In the genomic region with DNA sequence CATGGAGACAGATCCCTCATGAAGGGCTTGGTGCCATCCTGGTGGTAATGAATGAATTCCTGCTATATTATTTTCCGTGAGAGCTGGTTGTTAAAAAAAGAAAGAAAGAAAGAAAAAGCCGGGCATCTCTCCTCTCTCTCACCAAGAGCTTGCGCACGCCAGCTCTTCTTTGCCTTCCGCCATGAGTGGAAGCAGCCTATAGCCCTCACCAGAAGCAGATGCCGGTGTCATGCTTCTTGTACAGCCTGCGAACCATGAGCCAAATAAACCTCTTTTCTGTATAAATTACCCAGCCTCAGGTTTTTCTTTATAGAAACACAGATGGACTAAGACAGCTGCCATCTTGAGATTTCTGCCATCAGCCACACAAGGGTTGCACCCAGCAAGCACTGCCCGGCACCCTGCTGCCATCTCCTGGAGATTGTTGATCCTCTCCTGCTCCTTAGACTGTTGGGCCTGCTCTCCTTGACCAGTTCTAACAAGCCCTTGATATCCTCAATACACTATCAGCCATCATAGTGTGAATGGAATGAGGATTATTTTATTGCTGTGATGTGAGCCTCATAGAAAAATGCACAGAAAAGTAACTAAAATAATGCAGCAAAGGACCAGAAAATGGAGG, we compare ENCODE assay signal across 10 cellular contexts. TPM values are rescaled to one million over a fixed set of nuclear protein-coding genes. Genes with fewer than 3 reads are reported as not detected.
DNase-seq lines count a peak whose midpoint lies in the region; ATAC-seq and TF ChIP-seq lines count a peak whose summit lies in the region.
"Had no signal": no experiment of that assay in that cellular context is flagged by ENCODE, and none has a peak within 500 bp of the region (broad histone marks: within the 10 kb centered on the region; RNA-seq: fewer than 3 reads in every experiment).

No MANE protein-coding gene starts in this region.

- ATAC-seq in left ventricle myocardium superior, result peak; percentile 63
- ATAC-seq in Right ventricle myocardium superior (ENCODE audit: poor library complexity), result no peak
- no peak for ATAC-seq in HG03135 (IDR thresholded peaks at IDR 0.05; ENCODE audit: unreplicated experiment)
- ATAC-seq: naive thymus-derived CD8-positive, alpha-beta T cell had no signal

- no peaks in the 10 kb centered on the region for H3K9me3 ChIP-seq in MG63
- no peaks in the 10 kb centered on the region for H3K9me3 ChIP-seq in stomach

- no peak overlapping the region for H3K27ac ChIP-seq in stomach

- intact Hi-C loops in left ventricle myocardium superior (cut with micrococcal nuclease) (no loop called here), Right ventricle myocardium superior (cut with DNase I) (no loop called here), stomach (cut with DNase I; ENCODE audit: low total_unique reads) (no loop called here)

- TF ChIP-seq EP300 in stomach (IDR thresholded peaks at IDR 0.05), result no peak

- H3K27me3 ChIP-seq in MG63 (no peaks in the 10 kb centered on the region), stomach (peaks cover 0 to 14% (median 3%) of the 10 kb centered on the region in 3 donors)

- WGBS in stomach, 5 donors, result 83 to 94% (median 92%) methylated on average over 8 of the region's 8 CpGs

- TF ChIP-seq POLR2A in stomach (IDR thresholded peaks at IDR 0.05), result no peak

- TF ChIP-seq CTCF in cardiac fibroblast (IDR thresholded peaks at IDR 0.05; ENCODE audit: low read depth, low read length), result peak; percentile 41
- no peak for TF ChIP-seq CTCF in stomach (IDR thresholded peaks at IDR 0.05)

- peaks cover 0 to 10% (median 3%) of the 10 kb centered on the region in 4 donors for H3K4me1 ChIP-seq in stomach

- no peak overlapping the region for H3K4me3 ChIP-seq in MG63
- no peak overlapping the region for H3K4me3 ChIP-seq in cardiac fibroblast (replicated peaks in 1 of 2; ENCODE audit: low read depth in 2 of 2, low read length in 2 of 2)
- no peak overlapping the region for H3K4me3 ChIP-seq in stomach

- DNase-seq in left ventricle myocardium superior, result no peak
- no peak for DNase-seq in Right ventricle myocardium superior
- peak; percentile 30 for DNase-seq in MG63
- peak; percentile 41 to 42 for DNase-seq in cardiac fibroblast (ENCODE audit: low read depth in 2 of 2)
- DNase-seq in stomach, result peak; percentile 41
- no peak for DNase-seq in hippocampal formation (lab: John Stamatoyannopoulos, UW)
- no peak for DNase-seq in NCI-H1436 (lab: John Stamatoyannopoulos, UW)
- DNase-seq: activated naive CD4-positive, alpha-beta T cell treated with Interleukin-2 at 50 U/mL for 16 hours; naive thymus-derived CD8-positive, alpha-beta T cell had no signal

- H3K36me3 ChIP-seq in MG63 (no peaks in the 10 kb centered on the region), stomach (no peaks in the 10 kb centered on the region)

RNA-seq across cellular contexts. Expression of gene AHSG, which starts 3.5 kb away (rescaled TPM):
- total RNA-seq in left ventricle myocardium superior, result not detected
- not detected for total RNA-seq in Right ventricle myocardium superior
- not detected in 2 replicates for total RNA-seq in MG63 (2014; rRNA removed; shearing (Covaris generic); ENCODE audit: low replicate concordance)
- total RNA-seq in stomach, result under 1 TPM in 1 of 5 donors, not detected in 4; 0.92 TPM
- not detected for polyA plus RNA-seq in stomach
- total RNA-seq: naive thymus-derived CD8-positive, alpha-beta T cell had no signal
- polyA plus RNA-seq: naive thymus-derived CD8-positive, alpha-beta T cell had no signal

RNA-seq across cellular contexts. Expression of gene FETUB, which starts 30.8 kb away (rescaled TPM):
- total RNA-seq in left ventricle myocardium superior, result not detected
- not detected for total RNA-seq in Right ventricle myocardium superior
- total RNA-seq in MG63 (2014; rRNA removed; shearing (Covaris generic); ENCODE audit: low replicate concordance), result not detected in 2 replicates
- total RNA-seq in stomach, result not detected
- polyA plus RNA-seq in stomach, result under 1 TPM in 1 of 3 donors, not detected in 2; 0.63 TPM
- total RNA-seq: naive thymus-derived CD8-positive, alpha-beta T cell had no signal
- polyA plus RNA-seq: naive thymus-derived CD8-positive, alpha-beta T cell had no signal

RNA-seq across cellular contexts. Expression of gene DNAJB11, which starts 38.8 kb away (rescaled TPM):
- 23.6 TPM for total RNA-seq in left ventricle myocardium superior
- total RNA-seq in Right ventricle myocardium superior, result 19.7 TPM
- 63.1 and 86.8 TPM in 2 replicates for total RNA-seq in MG63 (2014; rRNA removed; shearing (Covaris generic); ENCODE audit: low replicate concordance)
- 10 to 100 TPM; 17.0 to 62.1 (median 31.6) TPM for total RNA-seq in stomach
- 10 to 100 TPM; 17.7 to 33.9 (median 32.2) TPM for polyA plus RNA-seq in stomach

RNA-seq across cellular contexts. Expression of gene TBCCD1, which starts 42.2 kb away (rescaled TPM):
- total RNA-seq in left ventricle myocardium superior, result 7.1 TPM
- 6.2 TPM for total RNA-seq in Right ventricle myocardium superior
- total RNA-seq in MG63 (2014; rRNA removed; shearing (Covaris generic); ENCODE audit: low replicate concordance), result 21.5 and 24.1 TPM in 2 replicates
- total RNA-seq in stomach, result 10 to 100 TPM in 3 of 5 donors, 1 to 10 TPM in 2; 5.3 to 16.5 (median 10.4) TPM
- polyA plus RNA-seq in stomach, result 1 to 10 TPM; 3.5 to 4.4 (median 4.0) TPM

RNA-seq across cellular contexts. Expression of gene HRG, which starts 56.5 kb away (rescaled TPM):
- total RNA-seq in left ventricle myocardium superior (not detected), Right ventricle myocardium superior (not detected), stomach (not detected)
- total RNA-seq in MG63 (2014; rRNA removed; shearing (Covaris generic); ENCODE audit: low replicate concordance), result not detected in 2 replicates
- polyA plus RNA-seq in stomach, result not detected
- total RNA-seq: naive thymus-derived CD8-positive, alpha-beta T cell had no signal
- polyA plus RNA-seq: naive thymus-derived CD8-positive, alpha-beta T cell had no signal

Comparison
In these comparisons a context has a peak if more than half of its experiments do, and no peak if none do; other contexts are left out.
1. DNase-seq: peak in MG63 (single experiment), cardiac fibroblast (2 of 2) and stomach (single experiment); none in left ventricle myocardium superior (single experiment), Right ventricle myocardium superior (single experiment), hippocampal formation (0 of 2) and NCI-H1436 (single experiment).